In genomic region chr6:144413418-144413817, GRCh38 we compare ENCODE assay signal across 19 cellular contexts.
DNase-seq lines count a peak whose midpoint lies in the region; ATAC-seq and TF ChIP-seq lines count a peak whose summit lies in the region.
"Had no signal": no experiment of that assay in that cellular context is flagged by ENCODE, and none has a peak within 500 bp of the region (broad histone marks: within the 10 kb centered on the region; RNA-seq: fewer than 3 reads in every experiment).

No MANE protein-coding gene starts in this region.

- H3K4me1 ChIP-seq in tibial artery, result peaks cover 0 to 41% (median 11%) of the 10 kb centered on the region in 4 donors

- H3K4me3 ChIP-seq in tibial artery, result no peak overlapping the region
- H3K4me3 ChIP-seq: GM12878, heart left ventricle, K562, tibial nerve had no signal

- ATAC-seq in effector memory CD8-positive, alpha-beta T cell (replicated peaks), result peak; percentile 67
- ATAC-seq in natural killer cell treated with Interleukin-12 subunit alpha and Interleukin-12 subunit beta and Interleukin-15 and Interleukin-18, amount 100 ng/mL, for 72 hours, result no peak
- ATAC-seq in HG03139 (IDR thresholded peaks at IDR 0.05; ENCODE audit: unreplicated experiment), result no peak
- ATAC-seq: GM12878, heart left ventricle, K562 had no signal

- no peaks in the 10 kb centered on the region for H3K9me3 ChIP-seq in tibial artery
- H3K9me3 ChIP-seq: heart left ventricle, tibial nerve had no signal

- no peak for TF ChIP-seq CTCF in tibial artery (IDR thresholded peaks at IDR 0.05)

- H3K36me3 Mint-ChIP-seq in effector memory CD8-positive, alpha-beta T cell (ENCODE audit: insufficient read depth), result peaks cover 5% of the 10 kb centered on the region
- H3K36me3 Mint-ChIP-seq in natural killer cell treated with Interleukin-12 subunit alpha and Interleukin-12 subunit beta and Interleukin-15 and Interleukin-18, amount 100 ng/mL, for 72 hours, result peaks cover 6% of the 10 kb centered on the region

- H3K27me3 Mint-ChIP-seq in effector memory CD8-positive, alpha-beta T cell, result no peaks in the 10 kb centered on the region
- H3K27me3 Mint-ChIP-seq in natural killer cell treated with Interleukin-12 subunit alpha and Interleukin-12 subunit beta and Interleukin-15 and Interleukin-18, amount 100 ng/mL, for 72 hours, result no peaks in the 10 kb centered on the region
- H3K27me3 Mint-ChIP-seq: activated CD4-positive, alpha-beta T cell treated with anti-CD3 and anti-CD28 coated beads for 36 hours; CD4-positive, CD25-positive, alpha-beta regulatory T cell had no signal

- H3K4me1 Mint-ChIP-seq in effector memory CD8-positive, alpha-beta T cell (ENCODE audit: low read depth in 2 of 2), result peaks cover 52 to 67% of the 10 kb centered on the region in 2 donors
- peaks cover 52 to 60% of the 10 kb centered on the region in 2 donors for H3K4me1 Mint-ChIP-seq in natural killer cell treated with Interleukin-12 subunit alpha and Interleukin-12 subunit beta and Interleukin-15 and Interleukin-18, amount 100 ng/mL, for 72 hours (ENCODE audit: low read depth in 2 of 2)

- no peaks in the 10 kb centered on the region for H3K27me3 ChIP-seq in tibial artery
- H3K27me3 ChIP-seq: heart left ventricle, tibial nerve had no signal

- intact Hi-C loops in tibial artery (cut with DNase I; ENCODE audit: low total_unique reads), result no loop called here

- no peaks in the 10 kb centered on the region for H3K36me3 ChIP-seq in tibial artery
- H3K36me3 ChIP-seq: heart left ventricle, tibial nerve had no signal

- peak overlapping the region in 1 of 2 donors; percentile 46 for H3K4me3 Mint-ChIP-seq in effector memory CD8-positive, alpha-beta T cell
- peak overlapping the region; percentile 16 for H3K4me3 Mint-ChIP-seq in natural killer cell treated with Interleukin-12 subunit alpha and Interleukin-12 subunit beta and Interleukin-15 and Interleukin-18, amount 100 ng/mL, for 72 hours
- H3K4me3 Mint-ChIP-seq: activated CD4-positive, alpha-beta T cell treated with anti-CD3 and anti-CD28 coated beads for 36 hours; CD4-positive, CD25-positive, alpha-beta regulatory T cell; T-helper 2 cell treated with Interferon-gamma antibody and Interleukin-4, amounts not matched to agents 5 μg/mL and 100 μg/mL, for 36 hours had no signal

- H3K27ac Mint-ChIP-seq in effector memory CD8-positive, alpha-beta T cell, result peak overlapping the region; percentile 16 to 81
- H3K27ac Mint-ChIP-seq in natural killer cell treated with Interleukin-12 subunit alpha and Interleukin-12 subunit beta and Interleukin-15 and Interleukin-18, amount 100 ng/mL, for 72 hours, result peak overlapping the region; percentile 38 to 74
- H3K27ac Mint-ChIP-seq: activated CD4-positive, alpha-beta T cell treated with anti-CD3 and anti-CD28 coated beads for 36 hours; CD4-positive, CD25-positive, alpha-beta regulatory T cell; T-helper 2 cell treated with Interferon-gamma antibody and Interleukin-4, amounts not matched to agents 5 μg/mL and 100 μg/mL, for 36 hours had no signal

- H3K27ac ChIP-seq in tibial artery, result no peak overlapping the region
- H3K27ac ChIP-seq: heart left ventricle had no signal

- no peaks in the 10 kb centered on the region for H3K9me3 Mint-ChIP-seq in effector memory CD8-positive, alpha-beta T cell
- H3K9me3 Mint-ChIP-seq in natural killer cell treated with Interleukin-12 subunit alpha and Interleukin-12 subunit beta and Interleukin-15 and Interleukin-18, amount 100 ng/mL, for 72 hours, result peaks cover 3% of the 10 kb centered on the region
- H3K9me3 Mint-ChIP-seq: T-helper 2 cell treated with Interferon-gamma antibody and Interleukin-4, amounts not matched to agents 5 μg/mL and 100 μg/mL, for 36 hours had no signal

- peak; percentile 5 for DNase-seq in activated CD4-positive, alpha-beta T cell treated with anti-CD3 and anti-CD28 coated beads, Interleukin-2, amount 50 U/mL, for 1 hour
- DNase-seq in activated CD4-positive, alpha-beta T cell treated with anti-CD3 and anti-CD28 coated beads, Interleukin-2, amount 50 U/mL, for 48 hours, result no peak
- DNase-seq in OCI-M1 (lab: John Stamatoyannopoulos, UW), result peak; percentile 26
- peak in 1 of 3 experiments; percentile 20 for DNase-seq in effector memory CD8-positive, alpha-beta T cell
- DNase-seq in natural killer cell treated with Interleukin-12 subunit alpha and Interleukin-12 subunit beta and Interleukin-15 and Interleukin-18, amount 100 ng/mL, for 72 hours (ENCODE audit: low spot score), result no peak
- no peak for DNase-seq in mesenteric fat pad (ENCODE audit: low spot score)
- DNase-seq in tibial artery, result no peak
- DNase-seq: activated CD4-positive, alpha-beta T cell treated with anti-CD3 and anti-CD28 coated beads for 36 hours; CD4-positive, CD25-positive, alpha-beta regulatory T cell; cerebellar nuclear complex; heart left ventricle; islet precursor cell; NCI-H1092 treated with DMSO at 0.1 percent for 48 hours; SHP77 had no signal

Comparison
In these comparisons a context has a peak if more than half of its experiments do, and no peak if none do; other contexts are left out.
1. DNase-seq: peak in activated CD4-positive, alpha-beta T cell treated with anti-CD3 and anti-CD28 coated beads, Interleukin-2, amount 50 U/mL, for 1 hour (single experiment) and OCI-M1 (single experiment); none in activated CD4-positive, alpha-beta T cell treated with anti-CD3 and anti-CD28 coated beads, Interleukin-2, amount 50 U/mL, for 48 hours (0 of 2), natural killer cell treated with Interleukin-12 subunit alpha and Interleukin-12 subunit beta and Interleukin-15 and Interleukin-18, amount 100 ng/mL, for 72 hours (single experiment), mesenteric fat pad (single experiment) and tibial artery (0 of 2).